ENCODE assay signal across 8 cellular contexts in the genomic region with DNA sequence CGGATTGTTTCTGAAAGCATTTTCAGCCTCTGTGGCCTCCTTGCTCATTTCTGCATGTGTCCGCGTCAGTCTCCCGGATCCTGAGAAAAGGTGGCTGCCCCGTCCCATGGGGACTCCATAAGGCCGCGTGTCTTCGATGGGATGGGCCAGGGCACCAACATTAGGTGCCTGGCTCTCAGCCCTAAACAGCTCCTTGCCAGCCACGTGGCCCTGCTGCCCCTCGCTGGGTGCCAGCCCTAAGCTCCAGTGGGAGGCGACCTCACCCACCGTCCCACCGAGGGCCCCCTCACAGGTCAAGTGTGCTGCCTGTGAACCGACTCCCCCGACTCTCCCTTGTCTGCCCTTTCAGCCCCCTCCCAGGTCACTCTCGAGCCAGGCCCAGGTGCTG. TPM values are rescaled to one million over a fixed set of nuclear protein-coding genes. Genes with fewer than 3 reads are reported as not detected.
DNase-seq lines count a peak whose midpoint lies in the region; ATAC-seq and TF ChIP-seq lines count a peak whose summit lies in the region.

No MANE protein-coding gene starts in this region.

- peak overlapping the region; percentile 68 for H3K4me3 ChIP-seq in CD4-positive, CD25-positive, alpha-beta regulatory T cell (ENCODE audit: low read depth, low read length)
- H3K4me3 ChIP-seq in body of pancreas (peak overlapping the region; percentile 55 to 64), vagina (peak overlapping the region; percentile 66 to 78)

- WGBS in body of pancreas, 2 donors = 13 to 14% methylated on average over 10 to 16 of the region's 16 CpGs

- TF ChIP-seq POLR2A in body of pancreas (IDR thresholded peaks at IDR 0.05) = no peak
- TF ChIP-seq POLR2A in vagina (IDR thresholded peaks at IDR 0.05) = no peak

- ATAC-seq in CD4-positive, CD25-positive, alpha-beta regulatory T cell (ENCODE audit: low read depth in 2 of 2) = peak in 1 of 2 donors; percentile 2
- ATAC-seq in HG03378 (IDR thresholded peaks at IDR 0.05; ENCODE audit: unreplicated experiment) (peak; percentile 5), body of pancreas (no peak), memory B cell (ENCODE audit: low read depth) (no peak), HG02885 (IDR thresholded peaks at IDR 0.05; ENCODE audit: poor library complexity, unreplicated experiment) (no peak)

- TF ChIP-seq CTCF in body of pancreas (IDR thresholded peaks at IDR 0.05) = no peak
- TF ChIP-seq CTCF in vagina (IDR thresholded peaks at IDR 0.05) = no peak

- H3K36me3 Mint-ChIP-seq in CD4-positive, CD25-positive, alpha-beta regulatory T cell = peaks cover 30% of the 10 kb centered on the region
- H3K36me3 Mint-ChIP-seq in memory B cell = peaks cover 27% of the 10 kb centered on the region

- H3K27me3 Mint-ChIP-seq in CD4-positive, CD25-positive, alpha-beta regulatory T cell = peaks cover 4% of the 10 kb centered on the region
- H3K27me3 Mint-ChIP-seq in memory B cell = no peaks in the 10 kb centered on the region

- H3K36me3 ChIP-seq in CD4-positive, CD25-positive, alpha-beta regulatory T cell (ENCODE audit: control insufficient read depth, insufficient read depth, low read length) = peaks cover 36% of the 10 kb centered on the region
- H3K36me3 ChIP-seq in body of pancreas (replicated peaks in 1 of 2; ENCODE audit: insufficient read depth in 1 of 2, low read depth in 2 of 2) (peaks cover 0 to 7% of the 10 kb centered on the region in 2 donors), vagina (peaks cover 0 to 36% of the 10 kb centered on the region in 2 donors)

- H3K4me3 Mint-ChIP-seq in CD4-positive, CD25-positive, alpha-beta regulatory T cell = peak overlapping the region; percentile 68 to 84 (median 78)
- peak overlapping the region; percentile 87 for H3K4me3 Mint-ChIP-seq in memory B cell

- H3K27ac Mint-ChIP-seq in CD4-positive, CD25-positive, alpha-beta regulatory T cell = peak overlapping the region; percentile 69 to 82 (median 71)
- H3K27ac Mint-ChIP-seq in memory B cell = peak overlapping the region; percentile 72

- no peaks in the 10 kb centered on the region for H3K9me3 Mint-ChIP-seq in CD4-positive, CD25-positive, alpha-beta regulatory T cell
- H3K9me3 Mint-ChIP-seq in memory B cell = no peaks in the 10 kb centered on the region

- H3K4me1 ChIP-seq in CD4-positive, CD25-positive, alpha-beta regulatory T cell (ENCODE audit: control insufficient read depth, insufficient read depth, low read length, poor library complexity, severe bottlenecking) = peaks cover 34% of the 10 kb centered on the region
- H3K4me1 ChIP-seq in body of pancreas (peaks cover 39% of the 10 kb centered on the region), vagina (peaks cover 39% of the 10 kb centered on the region)

- peak overlapping the region; percentile 89 for H3K27ac ChIP-seq in CD4-positive, CD25-positive, alpha-beta regulatory T cell (ENCODE audit: insufficient read depth, low read length, poor library complexity, severe bottlenecking)
- peak overlapping the region; percentile 78 to 94 (median 90) for H3K27ac ChIP-seq in body of pancreas
- H3K27ac ChIP-seq in vagina = peak overlapping the region; percentile 97

- no peaks in the 10 kb centered on the region for H3K27me3 ChIP-seq in CD4-positive, CD25-positive, alpha-beta regulatory T cell (ENCODE audit: control insufficient read depth, insufficient read depth, low read length)
- H3K27me3 ChIP-seq in body of pancreas (no peaks in the 10 kb centered on the region), vagina (no peaks in the 10 kb centered on the region)

- H3K4me1 Mint-ChIP-seq in CD4-positive, CD25-positive, alpha-beta regulatory T cell = peaks cover 12 to 67% (median 41%) of the 10 kb centered on the region in 4 donors
- H3K4me1 Mint-ChIP-seq in memory B cell = peaks cover 39% of the 10 kb centered on the region

- intact Hi-C loops in body of pancreas (cut with DNase I) (no loop called here), vagina (cut with DNase I) (loop anchor here (2.0 kb wide), 1 partner anchor 27 kb away; a partner anchor contains a TSS)

- no peaks in the 10 kb centered on the region for H3K9me3 ChIP-seq in CD4-positive, CD25-positive, alpha-beta regulatory T cell (ENCODE audit: control insufficient read depth in 2 of 2, low read length in 2 of 2)
- H3K9me3 ChIP-seq in body of pancreas (no peaks in the 10 kb centered on the region), vagina (no peaks in the 10 kb centered on the region)

- DNase-seq in CD4-positive, CD25-positive, alpha-beta regulatory T cell = no peak
- DNase-seq in body of pancreas (no peak), memory B cell (ENCODE audit: low spot score in 2 of 2) (no peak), vagina (ENCODE audit: extremely low spot score in 2 of 2) (no peak), NCI-H524 (lab: John Stamatoyannopoulos, UW) (no peak), amniotic stem cell (lab: John Stamatoyannopoulos, UW) (no peak)

RNA-seq across cellular contexts. Expression of a gene that starts 0.9 kb away (rescaled TPM):
- 165 TPM for total RNA-seq in CD4-positive, CD25-positive, alpha-beta regulatory T cell
- 10 to 100 TPM; 41.5 to 45.5 (median 42.5) TPM for polyA plus RNA-seq in CD4-positive, CD25-positive, alpha-beta regulatory T cell
- 10 to 100 TPM; 47.0 to 76.5 TPM for total RNA-seq in body of pancreas
- total RNA-seq in vagina = 77.8 TPM

RNA-seq across cellular contexts. Expression of a gene that starts 27.4 kb away (rescaled TPM):
- total RNA-seq in CD4-positive, CD25-positive, alpha-beta regulatory T cell = 79.5 TPM
- polyA plus RNA-seq in CD4-positive, CD25-positive, alpha-beta regulatory T cell = 10 to 100 TPM; 63.1 to 77.1 (median 64.5) TPM
- total RNA-seq in body of pancreas (10 to 100 TPM; 42.0 to 73.8 TPM), vagina (92.6 TPM)

RNA-seq across cellular contexts. Expression of a gene that starts 44.6 kb away (rescaled TPM):
- not detected for total RNA-seq in CD4-positive, CD25-positive, alpha-beta regulatory T cell
- polyA plus RNA-seq in CD4-positive, CD25-positive, alpha-beta regulatory T cell = under 1 TPM in 1 of 4 donors, not detected in 3; 0.11 TPM
- total RNA-seq in body of pancreas = not detected
- not detected for total RNA-seq in vagina
